7 cellular contexts compared by ENCODE assay signal in genomic region chr7:105863876-105864275, GRCh38.
"Had no signal": no experiment of that assay in that cellular context is flagged by ENCODE, and none has a peak within 500 bp of the region (broad histone marks: within the 10 kb centered on the region; RNA-seq: fewer than 3 reads in every experiment).

No MANE protein-coding gene starts in this region.

- DNase-seq: GM23248, H9, HCEC 1CT, HFFc6, IMR-90, KG1 had no signal

- H2AFZ ChIP-seq: GM23248 had no signal

- H3K27ac Mint-ChIP-seq: HFFc6 had no signal

- H3K9me3 Mint-ChIP-seq: H9, HFFc6 had no signal

- H3K4me3 Mint-ChIP-seq: H9, HFFc6 had no signal

- H3K4me3 ChIP-seq: GM23248, K562 had no signal

- H3K27ac ChIP-seq: GM23248 had no signal

- ATAC-seq: K562 had no signal
